In the genomic region with DNA sequence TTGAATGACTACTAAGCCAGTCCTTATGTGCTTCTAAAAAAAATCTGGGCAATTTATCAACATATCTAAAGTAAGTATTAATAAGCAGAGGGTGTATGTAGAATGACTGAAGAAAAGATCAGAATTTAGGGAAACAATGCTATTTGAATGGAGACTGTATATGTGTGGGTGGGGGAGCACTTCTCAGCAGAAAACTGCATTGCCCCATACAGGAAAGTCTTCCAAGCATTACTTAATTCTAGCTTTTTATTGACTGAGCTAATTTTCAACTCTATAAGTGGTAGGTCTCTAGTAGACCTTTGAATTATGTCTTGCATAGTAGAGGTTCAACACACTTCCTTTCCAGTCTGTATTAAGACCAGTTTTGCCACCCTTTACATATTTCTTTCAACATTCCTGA, we compare ENCODE assay signal across 24 cellular contexts. TPM values are rescaled to one million over a fixed set of nuclear protein-coding genes. Genes with fewer than 3 reads are reported as not detected.
DNase-seq lines count a peak whose midpoint lies in the region; ATAC-seq and TF ChIP-seq lines count a peak whose summit lies in the region.
"Had no signal": no experiment of that assay in that cellular context is flagged by ENCODE, and none has a peak within 500 bp of the region (broad histone marks: within the 10 kb centered on the region; RNA-seq: fewer than 3 reads in every experiment).

No MANE protein-coding gene starts in this region.

- H3K9me3 ChIP-seq in sigmoid colon, result no peaks in the 10 kb centered on the region

- H3K4me1 ChIP-seq in sigmoid colon, result no peaks in the 10 kb centered on the region

- TF ChIP-seq POLR2A in sigmoid colon (IDR thresholded peaks at IDR 0.05), result no peak

- peak; percentile 54 to 61 for DNase-seq in NOMO-1 (lab: John Stamatoyannopoulos, UW; ENCODE audit: unreplicated experiment in 2 of 2)
- DNase-seq in NOMO-1 treated with dmso at 0.1 percent for 144 hours (lab: John Stamatoyannopoulos, UW; ENCODE audit: unreplicated experiment), result no peak
- DNase-seq in NOMO-1 treated with DMSO at 0.1 percent for 48 hours (lab: John Stamatoyannopoulos, UW; ENCODE audit: unreplicated experiment), result peak; percentile 57
- peak; percentile 6 for DNase-seq in fibroblast of pulmonary artery (ENCODE audit: low read depth)
- no peak for DNase-seq in sigmoid colon
- DNase-seq in OCI-M2 (lab: John Stamatoyannopoulos, UW; ENCODE audit: unreplicated experiment), result no peak
- DNase-seq: Calu3, HCEC 1CT, NCI-H1417, NCI-H1694 treated with DMSO at 0.1 percent for 48 hours, NCI-H2081, NCI-H526 treated with DMSO at 0.1 percent for 48 hours, PC-9, T-helper 1 cell had no signal

- intact Hi-C loops in sigmoid colon (cut with DNase I), result no loop called here

- no peak for TF ChIP-seq EP300 in sigmoid colon (IDR thresholded peaks at IDR 0.05)

- no peaks in the 10 kb centered on the region for H3K36me3 ChIP-seq in sigmoid colon

- no peaks in the 10 kb centered on the region for H3K27me3 ChIP-seq in sigmoid colon

- no peak for ATAC-seq in GM21526 (IDR thresholded peaks at IDR 0.05; ENCODE audit: low FRiP score, unreplicated experiment)
- ATAC-seq: Right ventricle myocardium inferior had no signal

- TF ChIP-seq CTCF in fibroblast of pulmonary artery (IDR thresholded peaks at IDR 0.05; ENCODE audit: low read length, missing control alignments) (no peak), sigmoid colon (IDR thresholded peaks at IDR 0.05) (no peak)

- no peak overlapping the region for H3K27ac ChIP-seq in sigmoid colon
- H3K27ac ChIP-seq: 22Rv1, C4-2B, HL-60, PC-9 had no signal

- no peak overlapping the region for H3K4me3 ChIP-seq in fibroblast of pulmonary artery (replicated peaks; ENCODE audit: low read depth, low read length)
- H3K4me3 ChIP-seq in sigmoid colon, result no peak overlapping the region
- H3K4me3 ChIP-seq: PC-9 had no signal

RNA-seq across cellular contexts. Expression of a gene that starts 41.7 kb away (rescaled TPM):
- 1 to 10 TPM in 3 of 4 donors, under 1 TPM in 1; 0.71 to 9.4 (median 2.6) TPM for total RNA-seq in sigmoid colon
- 1 to 10 TPM in 1 of 3 donors, under 1 TPM in 1, not detected in 1; 0.22 to 3.0 TPM for polyA plus RNA-seq in sigmoid colon
- total RNA-seq: B cell, Calu3, H1, HT-29, NCI-H460, PC-9, RPMI7951 had no signal
- polyA plus RNA-seq: H1 had no signal

Comparison
In these comparisons a context has a peak if more than half of its experiments do, and no peak if none do; other contexts are left out.
1. DNase-seq: peak in NOMO-1 (2 of 2), NOMO-1 treated with DMSO at 0.1 percent for 48 hours (single experiment) and fibroblast of pulmonary artery (single experiment); none in NOMO-1 treated with dmso at 0.1 percent for 144 hours (single experiment), sigmoid colon (single experiment) and OCI-M2 (single experiment).